ENCODE assay signal across 9 cellular contexts in the genomic region with DNA sequence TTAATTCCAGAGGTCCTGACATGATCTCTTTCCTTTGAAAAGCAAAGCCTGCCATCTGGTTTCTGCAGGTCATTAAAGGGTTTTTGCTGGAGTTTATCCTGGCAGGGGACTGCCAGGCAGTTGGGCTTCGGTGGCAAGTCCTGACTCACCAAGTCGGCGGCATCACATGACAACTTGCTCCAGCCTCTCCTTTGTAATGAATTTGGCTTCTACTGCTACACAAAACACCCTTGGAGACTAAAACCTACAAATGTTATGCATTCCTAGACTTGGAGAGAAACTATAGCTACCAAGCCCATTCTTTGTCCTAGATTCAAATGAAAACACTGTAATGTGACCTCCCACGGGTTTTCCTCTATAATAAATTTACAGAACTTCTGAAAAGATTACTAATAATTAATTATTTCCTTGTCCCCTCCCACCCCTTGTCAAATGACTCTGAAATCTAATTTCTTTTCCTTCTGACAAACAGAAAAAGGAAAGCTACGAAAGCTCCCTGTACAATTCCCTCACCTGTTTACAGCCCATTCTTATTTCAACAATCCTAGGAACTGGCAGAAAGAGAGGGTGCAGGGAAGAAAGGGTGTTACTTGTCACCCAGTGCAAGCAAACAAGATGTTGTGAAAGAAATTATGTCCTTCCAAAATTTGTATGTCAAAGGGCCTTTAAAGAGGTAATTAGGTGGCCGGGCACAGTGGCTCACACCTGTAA.
DNase-seq lines count a peak whose midpoint lies in the region; TF ChIP-seq lines count a peak whose summit lies in the region.
"Had no signal": no experiment of that assay in that cellular context is flagged by ENCODE, and none has a peak within 500 bp of the region (broad histone marks: within the 10 kb centered on the region; RNA-seq: fewer than 3 reads in every experiment).

No MANE protein-coding gene starts in this region.

- H2AK5ac ChIP-seq in trophoblast cell (ENCODE audit: low read length): no peak overlapping the region

- no peak for TF ChIP-seq POLR2A in suprapubic skin (IDR thresholded peaks at IDR 0.05)
- no peak for TF ChIP-seq POLR2A in spleen (IDR thresholded peaks at IDR 0.05)

- H3K9ac ChIP-seq in HUES6 (ENCODE audit: low read length) (peak overlapping the region; percentile 14), trophoblast cell (ENCODE audit: low read length) (no peak overlapping the region)

- TF ChIP-seq CTCF in WERI-Rb-1 (IDR thresholded peaks at IDR 0.05; ENCODE audit: low read depth, low read length): no peak
- no peak for TF ChIP-seq CTCF in suprapubic skin (IDR thresholded peaks at IDR 0.05)
- TF ChIP-seq CTCF in spleen (IDR thresholded peaks at IDR 0.05 in 8 of 11, conservative IDR thresholded peaks at IDR 0.05 in 3 of 11): no peak

- H3K4ac ChIP-seq in trophoblast cell (ENCODE audit: low read depth, low read length): no peak overlapping the region

- H2BK5ac ChIP-seq in trophoblast cell (ENCODE audit: low read depth, low read length, poor library complexity): no peak overlapping the region

- no peak for TF ChIP-seq EP300 in suprapubic skin (IDR thresholded peaks at IDR 0.05)

- no peak overlapping the region for H3K4me3 ChIP-seq in HUES6 (ENCODE audit: low read depth, low read length)
- H3K4me3 ChIP-seq in WERI-Rb-1 (ENCODE audit: low read depth, low read length): no peak overlapping the region
- H3K4me3 ChIP-seq in iPS DF 6.9 (ENCODE audit: low read length): no peak overlapping the region
- no peak overlapping the region for H3K4me3 ChIP-seq in suprapubic skin
- H3K4me3 ChIP-seq in trophoblast cell (ENCODE audit: low read depth, low read length): no peak overlapping the region
- no peak overlapping the region for H3K4me3 ChIP-seq in spleen
- H3K4me3 ChIP-seq: Peyer's patch had no signal

- H3K79me2 ChIP-seq in trophoblast cell (ENCODE audit: control insufficient read depth, insufficient read depth, low read length, poor library complexity): no peaks in the 10 kb centered on the region

- no peak overlapping the region for H4K12ac ChIP-seq in trophoblast cell (ENCODE audit: low read depth, low read length)

- H2BK120ac ChIP-seq in trophoblast cell (ENCODE audit: insufficient read depth, low read length, poor library complexity): no peak overlapping the region

- H3K9me3 ChIP-seq in HUES6 (ENCODE audit: control insufficient read depth, insufficient read depth, low read depth, low read length) (no peaks in the 10 kb centered on the region), WERI-Rb-1 (ENCODE audit: severe bottlenecking) (no peaks in the 10 kb centered on the region), iPS DF 6.9 (ENCODE audit: control insufficient read depth, insufficient read depth, low read length) (no peaks in the 10 kb centered on the region), suprapubic skin (no peaks in the 10 kb centered on the region), trophoblast cell (ENCODE audit: insufficient read depth, low read depth, low read length) (peaks cover 2% of the 10 kb centered on the region), spleen (no peaks in the 10 kb centered on the region)
- H3K9me3 ChIP-seq: Peyer's patch had no signal

- no peak overlapping the region for H3K14ac ChIP-seq in trophoblast cell (ENCODE audit: low read length)

- no peak overlapping the region for H4K91ac ChIP-seq in trophoblast cell (ENCODE audit: low read depth, low read length)

- intact Hi-C loops in spleen (cut with DNase I; ENCODE audit: low total_unique reads): no loop called here

- H2AFZ ChIP-seq in trophoblast cell (ENCODE audit: insufficient read depth, low read length, poor library complexity): no peak overlapping the region

- DNase-seq in WERI-Rb-1 (peak; percentile 16), iPS DF 6.9 (ENCODE audit: low read depth, low spot score) (peak; percentile 61), suprapubic skin (ENCODE audit: low spot score in 2 of 2) (no peak), trophoblast cell (no peak), T-helper 2 cell (no peak), amniotic stem cell (lab: John Stamatoyannopoulos, UW) (no peak), spleen (no peak)
- DNase-seq: Peyer's patch had no signal

- no peak overlapping the region for H2BK12ac ChIP-seq in trophoblast cell (ENCODE audit: low read length)

- no peaks in the 10 kb centered on the region for H3K79me1 ChIP-seq in trophoblast cell (ENCODE audit: low read length)

- no peak overlapping the region for H3K23ac ChIP-seq in trophoblast cell (ENCODE audit: low read length)

- H3K27me3 ChIP-seq in HUES6 (ENCODE audit: control insufficient read depth, insufficient read depth, low read length) (no peaks in the 10 kb centered on the region), WERI-Rb-1 (ENCODE audit: insufficient read depth, low read depth, severe bottlenecking) (no peaks in the 10 kb centered on the region), iPS DF 6.9 (ENCODE audit: control insufficient read depth, insufficient read depth, low read length) (no peaks in the 10 kb centered on the region), suprapubic skin (no peaks in the 10 kb centered on the region), trophoblast cell (ENCODE audit: insufficient read depth, low read length) (no peaks in the 10 kb centered on the region), spleen (replicated peaks in 1 of 7) (no peaks in the 10 kb centered on the region)
- H3K27me3 ChIP-seq: Peyer's patch had no signal

- no peak overlapping the region for H4K8ac ChIP-seq in trophoblast cell (ENCODE audit: low read depth, low read length)

- H3K18ac ChIP-seq in trophoblast cell (ENCODE audit: low read length): no peak overlapping the region

- H3K4me2 ChIP-seq in trophoblast cell (ENCODE audit: low read length): no peak overlapping the region

- H3K27ac ChIP-seq in HUES6 (ENCODE audit: low read depth, low read length): peak overlapping the region; percentile 79
- H3K27ac ChIP-seq in WERI-Rb-1: no peak overlapping the region
- peak overlapping the region; percentile 35 for H3K27ac ChIP-seq in iPS DF 6.9 (ENCODE audit: low read length)
- peak overlapping the region; percentile 21 for H3K27ac ChIP-seq in suprapubic skin
- H3K27ac ChIP-seq in trophoblast cell (ENCODE audit: low read depth, low read length): no peak overlapping the region
- no peak overlapping the region for H3K27ac ChIP-seq in spleen
- H3K27ac ChIP-seq: Peyer's patch had no signal

- no peaks in the 10 kb centered on the region for H3K36me3 ChIP-seq in HUES6 (ENCODE audit: control insufficient read depth, insufficient read depth, low read length)
- H3K36me3 ChIP-seq in WERI-Rb-1: no peaks in the 10 kb centered on the region
- H3K36me3 ChIP-seq in iPS DF 6.9 (ENCODE audit: control insufficient read depth, insufficient read depth, low read length): no peaks in the 10 kb centered on the region
- no peaks in the 10 kb centered on the region for H3K36me3 ChIP-seq in suprapubic skin
- no peaks in the 10 kb centered on the region for H3K36me3 ChIP-seq in trophoblast cell (ENCODE audit: control insufficient read depth in 1 of 2, insufficient read depth in 2 of 2, low read length in 2 of 2)
- no peaks in the 10 kb centered on the region for H3K36me3 ChIP-seq in spleen
- H3K36me3 ChIP-seq: Peyer's patch had no signal

- peaks cover 30% of the 10 kb centered on the region for H3K4me1 ChIP-seq in HUES6 (ENCODE audit: control insufficient read depth, insufficient read depth, low read length)
- peaks cover 3% of the 10 kb centered on the region; the same call in 1 of the 2 replicates for H3K4me1 ChIP-seq in iPS DF 6.9 (ENCODE audit: control insufficient read depth, insufficient read depth, low read length)
- peaks cover 33% of the 10 kb centered on the region for H3K4me1 ChIP-seq in suprapubic skin
- H3K4me1 ChIP-seq in trophoblast cell (ENCODE audit: control insufficient read depth in 1 of 2, insufficient read depth in 2 of 2, low read length in 2 of 2): no peaks in the 10 kb centered on the region
- H3K4me1 ChIP-seq in spleen: peaks cover 0 to 9% (median 0%) of the 10 kb centered on the region in 6 donors
- H3K4me1 ChIP-seq: Peyer's patch had no signal

- WGBS in iPS DF 6.9 (ENCODE audit: insufficient coverage, insufficient read length): no CpG with 5 or more reads among the region's 6 CpGs
- WGBS in suprapubic skin: 28% methylated on average over 6 of the region's 6 CpGs
- WGBS in trophoblast cell (ENCODE audit: extremely low coverage, insufficient coverage, insufficient read length): no CpG with 5 or more reads among the region's 6 CpGs
- 62 to 79% (median 74%) methylated on average over 6 of the region's 6 CpGs for WGBS in spleen, 5 donors

Comparison
In these comparisons a context has a peak if more than half of its experiments do, and no peak if none do; other contexts are left out.
1. H3K27ac ChIP-seq: peak in HUES6 (single experiment), iPS DF 6.9 (single experiment) and suprapubic skin (single experiment); none in WERI-Rb-1 (single experiment), trophoblast cell (single experiment) and spleen (0 of 8).
2. DNase-seq: peak in WERI-Rb-1 (single experiment) and iPS DF 6.9 (single experiment); none in suprapubic skin (0 of 2), trophoblast cell (0 of 2), T-helper 2 cell (0 of 5), amniotic stem cell (single experiment) and spleen (single experiment).